In the genomic region with DNA sequence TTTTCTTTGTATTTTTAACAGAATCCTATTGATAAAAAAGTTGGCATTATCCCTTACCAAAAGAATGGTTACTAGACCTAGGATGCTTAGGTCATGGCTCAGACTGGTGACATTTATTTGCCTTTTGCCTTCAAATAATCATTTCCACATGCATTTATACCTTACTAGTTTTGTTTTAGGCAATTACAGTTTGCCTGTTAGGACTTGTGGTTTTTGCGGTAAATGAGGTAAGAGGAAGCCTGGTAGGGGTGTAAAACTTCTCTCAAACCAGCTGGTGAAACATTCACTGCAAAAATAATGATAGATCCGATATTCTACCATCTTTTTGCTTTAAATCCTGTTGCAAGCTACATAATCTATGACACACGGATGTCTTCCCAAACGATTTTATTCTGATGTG, we compare ENCODE assay signal across 1 cellular context.
TF ChIP-seq lines count a peak whose summit lies in the region.

No MANE protein-coding gene starts in this region.

TF ChIP-seq in WTC11, 78 proteins besides CTCF, POLR2A, EP300 and RAD21 (continued from another document):
- TF ChIP-seq, protein P1, sequence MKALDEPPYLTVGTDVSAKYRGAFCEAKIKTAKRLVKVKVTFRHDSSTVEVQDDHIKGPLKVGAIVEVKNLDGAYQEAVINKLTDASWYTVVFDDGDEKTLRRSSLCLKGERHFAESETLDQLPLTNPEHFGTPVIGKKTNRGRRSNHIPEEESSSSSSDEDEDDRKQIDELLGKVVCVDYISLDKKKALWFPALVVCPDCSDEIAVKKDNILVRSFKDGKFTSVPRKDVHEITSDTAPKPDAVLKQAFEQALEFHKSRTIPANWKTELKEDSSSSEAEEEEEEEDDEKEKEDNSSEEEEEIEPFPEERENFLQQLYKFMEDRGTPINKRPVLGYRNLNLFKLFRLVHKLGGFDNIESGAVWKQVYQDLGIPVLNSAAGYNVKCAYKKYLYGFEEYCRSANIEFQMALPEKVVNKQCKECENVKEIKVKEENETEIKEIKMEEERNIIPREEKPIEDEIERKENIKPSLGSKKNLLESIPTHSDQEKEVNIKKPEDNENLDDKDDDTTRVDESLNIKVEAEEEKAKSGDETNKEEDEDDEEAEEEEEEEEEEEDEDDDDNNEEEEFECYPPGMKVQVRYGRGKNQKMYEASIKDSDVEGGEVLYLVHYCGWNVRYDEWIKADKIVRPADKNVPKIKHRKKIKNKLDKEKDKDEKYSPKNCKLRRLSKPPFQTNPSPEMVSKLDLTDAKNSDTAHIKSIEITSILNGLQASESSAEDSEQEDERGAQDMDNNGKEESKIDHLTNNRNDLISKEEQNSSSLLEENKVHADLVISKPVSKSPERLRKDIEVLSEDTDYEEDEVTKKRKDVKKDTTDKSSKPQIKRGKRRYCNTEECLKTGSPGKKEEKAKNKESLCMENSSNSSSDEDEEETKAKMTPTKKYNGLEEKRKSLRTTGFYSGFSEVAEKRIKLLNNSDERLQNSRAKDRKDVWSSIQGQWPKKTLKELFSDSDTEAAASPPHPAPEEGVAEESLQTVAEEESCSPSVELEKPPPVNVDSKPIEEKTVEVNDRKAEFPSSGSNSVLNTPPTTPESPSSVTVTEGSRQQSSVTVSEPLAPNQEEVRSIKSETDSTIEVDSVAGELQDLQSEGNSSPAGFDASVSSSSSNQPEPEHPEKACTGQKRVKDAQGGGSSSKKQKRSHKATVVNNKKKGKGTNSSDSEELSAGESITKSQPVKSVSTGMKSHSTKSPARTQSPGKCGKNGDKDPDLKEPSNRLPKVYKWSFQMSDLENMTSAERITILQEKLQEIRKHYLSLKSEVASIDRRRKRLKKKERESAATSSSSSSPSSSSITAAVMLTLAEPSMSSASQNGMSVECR (CRISPR knock-in tag; IDR thresholded peaks at IDR 0.05; ENCODE audit: borderline replicate concordance): no peak
- TF ChIP-seq ZNF416 (CRISPR knock-in tag; IDR thresholded peaks at IDR 0.05): no peak
- TF ChIP-seq, protein P2, sequence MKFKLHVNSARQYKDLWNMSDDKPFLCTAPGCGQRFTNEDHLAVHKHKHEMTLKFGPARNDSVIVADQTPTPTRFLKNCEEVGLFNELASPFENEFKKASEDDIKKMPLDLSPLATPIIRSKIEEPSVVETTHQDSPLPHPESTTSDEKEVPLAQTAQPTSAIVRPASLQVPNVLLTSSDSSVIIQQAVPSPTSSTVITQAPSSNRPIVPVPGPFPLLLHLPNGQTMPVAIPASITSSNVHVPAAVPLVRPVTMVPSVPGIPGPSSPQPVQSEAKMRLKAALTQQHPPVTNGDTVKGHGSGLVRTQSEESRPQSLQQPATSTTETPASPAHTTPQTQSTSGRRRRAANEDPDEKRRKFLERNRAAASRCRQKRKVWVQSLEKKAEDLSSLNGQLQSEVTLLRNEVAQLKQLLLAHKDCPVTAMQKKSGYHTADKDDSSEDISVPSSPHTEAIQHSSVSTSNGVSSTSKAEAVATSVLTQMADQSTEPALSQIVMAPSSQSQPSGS (CRISPR knock-in tag; IDR thresholded peaks at IDR 0.05; ENCODE audit: borderline replicate concordance, low read depth): no peak
- TF ChIP-seq, protein P3, sequence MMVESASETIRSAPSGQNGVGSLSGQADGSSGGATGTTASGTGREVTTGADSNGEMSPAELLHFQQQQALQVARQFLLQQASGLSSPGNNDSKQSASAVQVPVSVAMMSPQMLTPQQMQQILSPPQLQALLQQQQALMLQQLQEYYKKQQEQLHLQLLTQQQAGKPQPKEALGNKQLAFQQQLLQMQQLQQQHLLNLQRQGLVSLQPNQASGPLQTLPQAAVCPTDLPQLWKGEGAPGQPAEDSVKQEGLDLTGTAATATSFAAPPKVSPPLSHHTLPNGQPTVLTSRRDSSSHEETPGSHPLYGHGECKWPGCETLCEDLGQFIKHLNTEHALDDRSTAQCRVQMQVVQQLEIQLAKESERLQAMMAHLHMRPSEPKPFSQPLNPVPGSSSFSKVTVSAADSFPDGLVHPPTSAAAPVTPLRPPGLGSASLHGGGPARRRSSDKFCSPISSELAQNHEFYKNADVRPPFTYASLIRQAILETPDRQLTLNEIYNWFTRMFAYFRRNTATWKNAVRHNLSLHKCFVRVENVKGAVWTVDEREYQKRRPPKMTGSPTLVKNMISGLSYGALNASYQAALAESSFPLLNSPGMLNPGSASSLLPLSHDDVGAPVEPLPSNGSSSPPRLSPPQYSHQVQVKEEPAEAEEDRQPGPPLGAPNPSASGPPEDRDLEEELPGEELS (CRISPR knock-in tag; IDR thresholded peaks at IDR 0.05): no peak
TF ChIP-seq in WTC11: peak in this region for 0.
